8 cellular contexts compared by ENCODE assay signal in the genomic region with DNA sequence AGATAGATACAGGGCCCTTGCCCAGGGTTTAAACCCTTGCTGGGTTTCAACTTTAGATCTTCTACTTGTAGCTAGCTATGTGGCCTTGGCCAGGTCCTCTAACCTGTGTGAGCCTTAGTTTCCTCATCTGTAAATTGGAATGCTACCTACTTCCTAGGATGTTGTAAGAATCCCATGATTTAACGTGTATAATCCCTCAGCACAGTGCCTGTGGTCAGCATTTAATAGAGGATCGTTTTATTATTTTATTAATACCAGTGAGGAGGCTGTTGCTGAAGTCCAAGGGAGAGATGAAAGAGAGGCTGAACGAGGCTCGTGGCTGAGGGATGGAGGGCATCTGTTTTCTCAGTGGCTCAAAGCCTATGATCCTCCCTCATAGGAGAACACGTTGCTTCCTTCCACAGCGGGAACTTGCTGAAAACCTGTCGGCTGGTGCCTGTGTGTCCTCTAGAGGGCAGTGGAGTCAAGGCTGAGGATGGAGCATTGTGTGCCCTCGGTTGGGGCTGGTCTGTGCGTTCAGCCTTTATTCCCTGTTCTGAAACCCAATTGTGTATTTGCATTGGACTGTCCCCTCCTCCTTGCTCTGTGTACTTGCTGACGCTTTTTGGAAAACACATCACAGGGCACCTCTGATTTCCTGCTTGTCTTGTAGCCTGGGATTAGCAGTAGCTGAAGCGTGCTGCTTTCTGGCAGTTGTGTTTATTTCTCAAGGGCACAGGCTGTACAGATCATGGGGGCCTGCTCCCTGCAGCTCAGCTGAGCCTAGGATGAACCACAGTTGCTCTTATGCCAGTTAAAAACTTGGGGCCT.
A peak's percentile ranks its signal among the peaks of the same experiment; 100 is the strongest.
DNase-seq lines count a peak whose midpoint lies in the region; ATAC-seq, FAIRE-seq and TF ChIP-seq lines count a peak whose summit lies in the region.
"Not testable (repeated sequence)": the region's sequence is repeated elsewhere in the genome, so short reads cannot be mapped to it uniquely, and the experiment has no call there.

No MANE protein-coding gene starts in this region.

- not testable (repeated sequence) for H2AK5ac ChIP-seq in H1 (ENCODE audit: low read depth, low read length)

- intact Hi-C loops in PC-3 (cut with micrococcal nuclease); right lobe of liver (cut with DNase I): not testable (repeated sequence)

- H4K91ac ChIP-seq in H1 (replicated peaks; ENCODE audit: insufficient read length, low read length): not testable (repeated sequence)

- not testable (repeated sequence) for H2BK20ac ChIP-seq in H1 (ENCODE audit: low read length)

- TF ChIP-seq EP300 in H1 (IDR thresholded peaks at IDR 0.05; ENCODE audit: borderline replicate concordance in 1 of 2, low read depth in 2 of 2, low read length in 2 of 2): not testable (repeated sequence)

- not testable (repeated sequence) for H3K79me1 ChIP-seq in H1 (ENCODE audit: low read depth, low read length)

- not testable (repeated sequence) for H3K4me2 ChIP-seq in PC-3 (ENCODE audit: low read length); H1 (ENCODE audit: insufficient read depth in 1 of 2, low read depth in 2 of 2, low read length in 2 of 2)

- H3K18ac ChIP-seq in H1 (ENCODE audit: extremely low read depth, low read length): not testable (repeated sequence)

- DNase-seq in G401 (ENCODE audit: low spot score): peak; percentile 8
- not testable (repeated sequence) for DNase-seq in PC-3; H1 (ENCODE audit: low read depth in 1 of 2, low spot score in 2 of 2)
- peak; percentile 43 to 48 for DNase-seq in activated T-cell treated with anti-CD3 and anti-CD28 coated beads, Interleukin-2, amount 50 U/mL, for 48 hours
- peak; percentile 25 to 55 (median 46) for DNase-seq in right lobe of liver
- DNase-seq in stimulated activated CD4-positive, alpha-beta T cell treated with anti-CD3 and anti-CD28 coated beads, Interleukin-2, amount 100 ng/mL, for 24 hours: peak; percentile 20 to 39

- not testable (repeated sequence) for H3K79me2 ChIP-seq in PC-3 (ENCODE audit: low read length); H1 (ENCODE audit: control insufficient read depth in 1 of 2, insufficient read depth in 2 of 2, low read length in 2 of 2)

- H3K27me3 ChIP-seq in PC-3 (ENCODE audit: low read length); H1 (replicated peaks in 1 of 4; ENCODE audit: control insufficient read depth in 3 of 4, extremely low read depth in 1 of 4, insufficient read depth in 3 of 4, low read length in 3 of 4); right lobe of liver: not testable (repeated sequence)

- H3K14ac ChIP-seq in H1 (ENCODE audit: insufficient read length): not testable (repeated sequence)

- ATAC-seq in GM19463 (IDR thresholded peaks at IDR 0.05; ENCODE audit: unreplicated experiment) (peak; percentile 94), HG02885 (IDR thresholded peaks at IDR 0.05; ENCODE audit: poor library complexity, unreplicated experiment) (peak; percentile 87), PC-3 (peak; percentile 99), right lobe of liver (peak; percentile 90 to 95 (median 92))

- POLR2A ChIA-PET in PC-3 (lab: Charles Lee; ENCODE audit: unreplicated experiment); H1 (lab: Charles Lee; ENCODE audit: partially characterized antibody): not testable (repeated sequence)

- not testable (repeated sequence) for H3K4me3 ChIP-seq in PC-3 (ENCODE audit: low read length); H1 (ENCODE audit: extremely low read depth in 1 of 4, insufficient read depth in 2 of 4, low read depth in 3 of 4, low read length in 4 of 4); right lobe of liver

- not testable (repeated sequence) for H3K36me3 ChIP-seq in PC-3 (ENCODE audit: low read depth, low read length); H1 (ENCODE audit: control insufficient read depth in 2 of 4, insufficient read depth in 4 of 4, low read length in 3 of 4); right lobe of liver

- not testable (repeated sequence) for H2BK12ac ChIP-seq in H1 (ENCODE audit: low read depth, low read length)

- in situ Hi-C loops in G401 (cut with HindIII; ENCODE audit: low sequenced_read_pairs): not testable (repeated sequence)

- not testable (repeated sequence) for H3K4me1 ChIP-seq in PC-3 (ENCODE audit: insufficient read depth, low read length); H1 (replicated peaks in 1 of 4; ENCODE audit: control insufficient read depth in 3 of 4, insufficient read depth in 4 of 4, low read length in 3 of 4); right lobe of liver

- TF ChIP-seq CTCF in PC-3 (conservative IDR thresholded peaks at IDR 0.05; ENCODE audit: low read depth, low read length): not testable (repeated sequence)
- peak in 1 of 3 experiments; percentile 11; a peak in 1 of 4 replicates for TF ChIP-seq CTCF in H1 (IDR thresholded peaks at IDR 0.05; ENCODE audit: control extremely low read depth in 1 of 3, insufficient read depth in 1 of 3, low read depth in 1 of 3, low read length in 3 of 3)
- peak in 3 of 4 donors; percentile 33 to 38 (median 36) for TF ChIP-seq CTCF in right lobe of liver (IDR thresholded peaks at IDR 0.05)

- H3F3A ChIP-seq in PC-3 (ENCODE audit: low read length, unreplicated experiment): not testable (repeated sequence)

- not testable (repeated sequence) for H3K56ac ChIP-seq in H1 (replicated peaks; ENCODE audit: insufficient read length, low read depth, low read length)

- not testable (repeated sequence) for H3K9me2 ChIP-seq in PC-3 (replicated peaks; ENCODE audit: low read length)

- TF ChIP-seq RAD21 in H1 (IDR thresholded peaks at IDR 0.05 in 1 of 2, conservative IDR thresholded peaks at IDR 0.05 in 1 of 2; ENCODE audit: low read depth in 2 of 2, low read length in 2 of 2): not testable (repeated sequence)

- H3K4ac ChIP-seq in H1 (replicated peaks; ENCODE audit: insufficient read length, low read depth, low read length): not testable (repeated sequence)

- H2BK5ac ChIP-seq in H1 (ENCODE audit: low read depth, low read length): not testable (repeated sequence)

- H4K20me1 ChIP-seq in PC-3 (ENCODE audit: low read length); H1 (replicated peaks in 1 of 2; ENCODE audit: control insufficient read depth in 1 of 2, insufficient read depth in 2 of 2, low read length in 2 of 2): not testable (repeated sequence)

- not testable (repeated sequence) for H3K23me2 ChIP-seq in H1 (ENCODE audit: low read depth, low read length)

- H2BK120ac ChIP-seq in H1 (replicated peaks; ENCODE audit: low read depth, low read length): not testable (repeated sequence)

- not testable (repeated sequence) for H4K5ac ChIP-seq in H1 (ENCODE audit: insufficient read length, low read depth, low read length)

- not testable (repeated sequence) for H3K9ac ChIP-seq in PC-3 (ENCODE audit: low read length); H1 (replicated peaks in 1 of 4; ENCODE audit: extremely low read depth in 1 of 4, low read depth in 3 of 4, low read length in 3 of 4)

- not testable (repeated sequence) for BruUV-seq in PC-3 (replicated peaks; lab: Mats Ljungman, UMichigan)

- peak; percentile 100 for FAIRE-seq in H1 (lab: Jason Lieb, UNC)

- CTCF ChIA-PET in PC-3 (lab: Charles Lee): not testable (repeated sequence)
- CTCF ChIA-PET in H1 (lab: Charles Lee; ENCODE audit: partially characterized antibody): interaction anchor here (0.6 kb wide), 1 partner anchor 328 kb away, joined by 5 read pairs; no protein-coding TSS in a partner anchor

- TF ChIP-seq POLR2A in H1 (IDR thresholded peaks at IDR 0.05; ENCODE audit: control extremely low read depth in 1 of 2, low read depth in 2 of 2, low read length in 2 of 2); right lobe of liver (IDR thresholded peaks at IDR 0.05): not testable (repeated sequence)

- not testable (repeated sequence) for H2BK15ac ChIP-seq in H1 (ENCODE audit: low read length)

- not testable (repeated sequence) for H2AFZ ChIP-seq in PC-3 (ENCODE audit: low read length); H1 (ENCODE audit: low read length)

- not testable (repeated sequence) for H3K27ac ChIP-seq in PC-3 (ENCODE audit: low read length); H1 (ENCODE audit: low read depth, low read length)
- peak overlapping the region in 2 of 3 donors; percentile 40 to 68 for H3K27ac ChIP-seq in right lobe of liver

- not testable (repeated sequence) for H4K8ac ChIP-seq in H1 (ENCODE audit: extremely low read depth, insufficient read depth, low read length)

- not testable (repeated sequence) for H3K23ac ChIP-seq in H1 (ENCODE audit: insufficient read length)

- not testable (repeated sequence) for H3K9me3 ChIP-seq in PC-3 (ENCODE audit: low read length); H1 (ENCODE audit: insufficient read depth in 2 of 2, low read depth in 1 of 2, low read length in 1 of 2); right lobe of liver

- WGBS in H1 (ENCODE audit: extremely low coverage in 1 of 2, insufficient coverage in 1 of 2, insufficient read length in 1 of 2, insufficient replicate concordance in 2 of 2, low coverage in 1 of 2, low lambda C conversion rate in 2 of 2, missing lambda C conversion rate in 1 of 2), 2 experiments: 28% methylated on average over 4 of the region's 11 CpGs; no CpG with 5 or more reads in 1 of the 2 experiments
- WGBS in right lobe of liver (ENCODE audit: insufficient coverage, low coverage, low lambda C conversion rate, missing lambda C conversion rate): 11% methylated on average over 5 of the region's 11 CpGs
